Comparison of ENCODE assay signal across 8 cellular contexts in genomic region chr5:127909078-127909477, GRCh38.
A peak's percentile ranks its signal among the peaks of the same experiment; 100 is the strongest.
DNase-seq lines count a peak whose midpoint lies in the region; ATAC-seq, FAIRE-seq and TF ChIP-seq lines count a peak whose summit lies in the region.

No MANE protein-coding gene starts in this region.

- intact Hi-C loops in kidney (cut with DNase I), result no loop called here
- intact Hi-C loops in vagina (cut with DNase I), result no loop called here

- H3K27me3 Mint-ChIP-seq in activated CD8-positive, alpha-beta T cell treated with anti-CD3 and anti-CD28 coated beads, Interleukin-2, amount 10 ng/mL, durations not matched to agents 7 days and 5 days (ENCODE audit: low read depth), result peaks cover 8% of the 10 kb centered on the region

- no peak overlapping the region for H3K27ac Mint-ChIP-seq in activated CD8-positive, alpha-beta T cell treated with anti-CD3 and anti-CD28 coated beads, Interleukin-2, amount 10 ng/mL, durations not matched to agents 7 days and 5 days

- TF ChIP-seq CTCF in GM10266 (IDR thresholded peaks at IDR 0.05; ENCODE audit: control insufficient read depth, insufficient read depth, low read depth, missing control alignments), result peak; percentile 62
- TF ChIP-seq CTCF in LNCaP clone FGC (IDR thresholded peaks at IDR 0.05; ENCODE audit: control insufficient read depth, extremely low read depth, insufficient read depth), result peak; percentile 50
- peak; percentile 16 for TF ChIP-seq CTCF in kidney (IDR thresholded peaks at IDR 0.05; ENCODE audit: borderline replicate concordance, extremely low read depth, insufficient read depth)
- no peak for TF ChIP-seq CTCF in vagina (IDR thresholded peaks at IDR 0.05)

- no peak for FAIRE-seq in kidney (lab: Jason Lieb, UNC)

- in situ Hi-C loops in ACHN (cut with HindIII; ENCODE audit: low pct_ligation_motif_present, low pct_unique_long_range_greater_than_20kb, low sequenced_read_pairs) (no loop called here), HAP-1 (cut with MboI; ENCODE audit: low sequenced_read_pairs) (no loop called here)

- H3K4me3 ChIP-seq in HAP-1 (no peak overlapping the region), LNCaP clone FGC (ENCODE audit: low read depth, low read length) (no peak overlapping the region), kidney (ENCODE audit: low read length in 2 of 2) (no peak overlapping the region), vagina (no peak overlapping the region)

- H3K4me1 Mint-ChIP-seq in activated CD8-positive, alpha-beta T cell treated with anti-CD3 and anti-CD28 coated beads, Interleukin-2, amount 10 ng/mL, durations not matched to agents 7 days and 5 days (ENCODE audit: low read depth), result no peaks in the 10 kb centered on the region

- no peaks in the 10 kb centered on the region for H3K36me3 Mint-ChIP-seq in activated CD8-positive, alpha-beta T cell treated with anti-CD3 and anti-CD28 coated beads, Interleukin-2, amount 10 ng/mL, durations not matched to agents 7 days and 5 days (ENCODE audit: low read depth)

- H3K27ac ChIP-seq in kidney (ENCODE audit: low read depth in 2 of 2, low read length in 2 of 2) (no peak overlapping the region), vagina (no peak overlapping the region)

- H3K9ac ChIP-seq in kidney (ENCODE audit: low read length in 2 of 2), result no peak overlapping the region

- H3K9me3 Mint-ChIP-seq in activated CD8-positive, alpha-beta T cell treated with anti-CD3 and anti-CD28 coated beads, Interleukin-2, amount 10 ng/mL, durations not matched to agents 7 days and 5 days (ENCODE audit: insufficient read depth), result no peaks in the 10 kb centered on the region

- no peak overlapping the region for H3K4me3 Mint-ChIP-seq in activated CD8-positive, alpha-beta T cell treated with anti-CD3 and anti-CD28 coated beads, Interleukin-2, amount 10 ng/mL, durations not matched to agents 7 days and 5 days

- H3K27me3 ChIP-seq in HAP-1 (ENCODE audit: low read depth), result no peaks in the 10 kb centered on the region; the same call in 1 of the 2 replicates
- no peaks in the 10 kb centered on the region for H3K27me3 ChIP-seq in vagina

- H3K9me3 ChIP-seq in HAP-1 (no peaks in the 10 kb centered on the region), kidney (ENCODE audit: control insufficient read depth in 1 of 2, low read length in 2 of 2) (no peaks in the 10 kb centered on the region), vagina (no peaks in the 10 kb centered on the region)

- H3K36me3 ChIP-seq in HAP-1 (replicated peaks) (no peaks in the 10 kb centered on the region), kidney (ENCODE audit: control insufficient read depth in 1 of 2, insufficient read depth in 2 of 2, low read length in 2 of 2) (no peaks in the 10 kb centered on the region), vagina (no peaks in the 10 kb centered on the region)

- POLR2A ChIA-PET in activated CD8-positive, alpha-beta T cell treated with anti-CD3 and anti-CD28 coated beads, Interleukin-2, amount 10 ng/mL, durations not matched to agents 7 days and 5 days (lab: Charles Lee), result no interaction called here

- CTCF ChIA-PET in activated CD8-positive, alpha-beta T cell treated with anti-CD3 and anti-CD28 coated beads, Interleukin-2, amount 10 ng/mL, durations not matched to agents 7 days and 5 days (lab: Charles Lee), result interaction anchor here (0.9 to 1.5 kb wide), 3 partner anchors 10 to 72 kb away, joined by 3 read pairs; no protein-coding TSS in a partner anchor

- peak; percentile 55 for DNase-seq in ACHN
- peak; percentile 41 for DNase-seq in GM10266 (ENCODE audit: extremely low spot score)
- DNase-seq in HAP-1 (ENCODE audit: low spot score in 2 of 2), result peak; percentile 38 to 50
- no peak for DNase-seq in LNCaP clone FGC (ENCODE audit: low read depth)
- peak; percentile 22 for DNase-seq in activated CD8-positive, alpha-beta T cell treated with anti-CD3 and anti-CD28 coated beads, Interleukin-2, amount 10 ng/mL, durations not matched to agents 7 days and 5 days
- DNase-seq in kidney, result no peak
- DNase-seq in putamen (ENCODE audit: low spot score), result no peak
- no peak for DNase-seq in vagina (ENCODE audit: extremely low spot score in 2 of 2)

- no peak for TF ChIP-seq POLR2A in vagina (IDR thresholded peaks at IDR 0.05)

- H3K4me1 ChIP-seq in HAP-1, result no peaks in the 10 kb centered on the region
- H3K4me1 ChIP-seq in kidney (ENCODE audit: control insufficient read depth in 1 of 2, insufficient read depth in 1 of 2, low read depth in 1 of 2, low read length in 2 of 2), result no peaks in the 10 kb centered on the region
- H3K4me1 ChIP-seq in vagina, result no peaks in the 10 kb centered on the region

- ATAC-seq in activated CD8-positive, alpha-beta T cell treated with anti-CD3 and anti-CD28 coated beads, Interleukin-2, amount 10 ng/mL, durations not matched to agents 7 days and 5 days, result peak; percentile 42

Comparison
In these comparisons a context has a peak if more than half of its experiments do, and no peak if none do; other contexts are left out.
1. DNase-seq: peak in ACHN (single experiment), GM10266 (single experiment), HAP-1 (2 of 2) and activated CD8-positive, alpha-beta T cell treated with anti-CD3 and anti-CD28 coated beads, Interleukin-2, amount 10 ng/mL, durations not matched to agents 7 days and 5 days (single experiment); none in LNCaP clone FGC (single experiment), kidney (single experiment), putamen (single experiment) and vagina (0 of 2).
2. CTCF ChIP-seq: peak in GM10266 (single experiment), LNCaP clone FGC (single experiment) and kidney (single experiment); none in vagina (0 of 3).